Comparison of ENCODE assay signal across 13 cellular contexts in the genomic region with DNA sequence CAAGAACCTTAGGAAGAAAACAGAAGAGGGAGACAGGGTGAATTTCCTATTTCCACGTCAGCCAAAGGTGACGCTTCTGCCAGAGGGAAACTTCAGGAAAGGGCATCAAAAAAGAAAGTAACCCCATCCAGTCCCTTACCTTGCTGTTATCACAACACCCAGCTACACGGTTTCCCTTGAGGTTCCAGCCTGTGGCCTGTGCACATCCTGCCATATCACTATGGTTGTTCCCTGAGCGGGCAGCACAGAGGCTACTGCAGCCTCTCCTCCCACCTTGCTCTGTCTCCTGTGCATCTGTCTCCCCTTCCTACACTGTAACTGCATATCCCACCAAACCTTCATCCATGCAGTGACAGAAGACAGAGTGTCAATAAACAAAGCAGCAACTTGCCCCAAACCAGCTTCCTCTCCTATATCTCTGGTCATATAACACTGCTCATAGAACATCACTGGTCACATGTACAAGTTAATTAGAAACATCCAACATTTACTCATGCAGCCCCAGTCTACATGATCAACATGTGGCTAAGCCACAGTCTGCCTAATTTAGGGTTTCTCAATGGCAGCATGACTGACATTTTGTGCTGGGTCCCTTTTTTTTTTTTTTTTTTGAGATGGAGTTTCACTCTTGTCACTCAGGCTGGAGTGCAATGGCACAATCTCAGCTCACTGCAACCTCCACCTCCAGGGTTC. TPM values are rescaled to one million over a fixed set of nuclear protein-coding genes. Genes with fewer than 3 reads are reported as not detected.
DNase-seq lines count a peak whose midpoint lies in the region; ATAC-seq lines count a peak whose summit lies in the region.
"Had no signal": no experiment of that assay in that cellular context is flagged by ENCODE, and none has a peak within 500 bp of the region (broad histone marks: within the 10 kb centered on the region; RNA-seq: fewer than 3 reads in every experiment).

No MANE protein-coding gene starts in this region.

- H3K27me3 ChIP-seq in Karpas-422 (ENCODE audit: low read length) = no peaks in the 10 kb centered on the region
- no peaks in the 10 kb centered on the region for H3K27me3 ChIP-seq in naive thymus-derived CD4-positive, alpha-beta T cell (ENCODE audit: control insufficient read depth in 2 of 2, insufficient read depth in 2 of 2, low read length in 2 of 2)

- peak overlapping the region; percentile 16 for H3K4me2 ChIP-seq in Karpas-422 (ENCODE audit: low read depth, low read length, poor library complexity, severe bottlenecking)

- H3K36me3 ChIP-seq in Karpas-422 (ENCODE audit: insufficient read depth, low read length) = 0 out of 2 replicates have a peak, but pooled peaks cover 4% of the 10 kb centered on the region
- H3K36me3 ChIP-seq in naive thymus-derived CD4-positive, alpha-beta T cell (ENCODE audit: control insufficient read depth in 2 of 3, insufficient read depth in 3 of 3, low read length in 3 of 3) = no peaks in the 10 kb centered on the region
- H3K36me3 ChIP-seq: HAP-1 had no signal

- DNase-seq in Karpas-422 (no peak), NCI-H2029 (lab: John Stamatoyannopoulos, UW) (no peak), T-helper 17 cell (no peak), left lobe of liver (ENCODE audit: low spot score) (no peak)
- DNase-seq in activated T-helper 2 cell treated with anti-CD3 and anti-CD28 coated beads, Interferon-gamma antibody, Interleukin-2, Interleukin-4, amounts not matched to agents 10 μg/mL and 5 μg/mL and 100 μg/mL, durations not matched to agents 14 hours and 24 hours and 36 hours (ENCODE audit: low spot score) = no peak
- DNase-seq in naive thymus-derived CD4-positive, alpha-beta T cell = no peak
- DNase-seq: activated gamma-delta T cell, OCI-M1, retina had no signal

- H3K27ac Mint-ChIP-seq in activated T-helper 2 cell treated with anti-CD3 and anti-CD28 coated beads, Interferon-gamma antibody, Interleukin-2, Interleukin-4, amounts not matched to agents 10 μg/mL and 5 μg/mL and 100 μg/mL, durations not matched to agents 14 hours and 24 hours and 36 hours = peak overlapping the region; percentile 78
- H3K27ac Mint-ChIP-seq in naive thymus-derived CD4-positive, alpha-beta T cell = peak overlapping the region in 4 of 9 donors; percentile 5 to 51 (median 20)
- H3K27ac Mint-ChIP-seq in T-helper 17 cell = no peak overlapping the region

- H3K27me3 Mint-ChIP-seq in activated T-helper 2 cell treated with anti-CD3 and anti-CD28 coated beads, Interferon-gamma antibody, Interleukin-2, Interleukin-4, amounts not matched to agents 10 μg/mL and 5 μg/mL and 100 μg/mL, durations not matched to agents 14 hours and 24 hours and 36 hours (ENCODE audit: low read depth) = no peaks in the 10 kb centered on the region
- H3K27me3 Mint-ChIP-seq in naive thymus-derived CD4-positive, alpha-beta T cell = peaks cover 0 to 2% (median 0%) of the 10 kb centered on the region in 5 donors
- no peaks in the 10 kb centered on the region for H3K27me3 Mint-ChIP-seq in T-helper 17 cell

- no peak overlapping the region for H2AFZ ChIP-seq in Karpas-422 (ENCODE audit: low read length)

- no peak overlapping the region; the same call in 1 of the 2 replicates for H3K9ac ChIP-seq in Karpas-422 (ENCODE audit: low read length)

- peak overlapping the region; percentile 62; the same call in 1 of the 2 replicates for H3K27ac ChIP-seq in Karpas-422 (ENCODE audit: low read length)
- no peak overlapping the region for H3K27ac ChIP-seq in naive thymus-derived CD4-positive, alpha-beta T cell (ENCODE audit: low read depth, low read length)

- peaks cover 7% of the 10 kb centered on the region; the same call in 1 of the 2 replicates for H4K20me1 ChIP-seq in Karpas-422 (ENCODE audit: insufficient read depth, low read depth, low read length)

- H3K36me3 Mint-ChIP-seq in activated T-helper 2 cell treated with anti-CD3 and anti-CD28 coated beads, Interferon-gamma antibody, Interleukin-2, Interleukin-4, amounts not matched to agents 10 μg/mL and 5 μg/mL and 100 μg/mL, durations not matched to agents 14 hours and 24 hours and 36 hours (ENCODE audit: low read depth) = peaks cover 5% of the 10 kb centered on the region
- H3K36me3 Mint-ChIP-seq in naive thymus-derived CD4-positive, alpha-beta T cell = peaks cover 0 to 16% (median 0%) of the 10 kb centered on the region in 5 donors
- no peaks in the 10 kb centered on the region for H3K36me3 Mint-ChIP-seq in T-helper 17 cell (ENCODE audit: low read depth)

- H3K4me1 Mint-ChIP-seq in activated T-helper 2 cell treated with anti-CD3 and anti-CD28 coated beads, Interferon-gamma antibody, Interleukin-2, Interleukin-4, amounts not matched to agents 10 μg/mL and 5 μg/mL and 100 μg/mL, durations not matched to agents 14 hours and 24 hours and 36 hours (ENCODE audit: low read depth) = peaks cover 73% of the 10 kb centered on the region
- H3K4me1 Mint-ChIP-seq in naive thymus-derived CD4-positive, alpha-beta T cell = peaks cover 26 to 80% (median 64%) of the 10 kb centered on the region in 7 donors
- peaks cover 35% of the 10 kb centered on the region for H3K4me1 Mint-ChIP-seq in T-helper 17 cell

- H3K4me3 ChIP-seq in GM08714 (ENCODE audit: low read length) (peak overlapping the region; percentile 11; the same call in 1 of the 2 replicates), Karpas-422 (ENCODE audit: low read length) (no peak overlapping the region)
- no peak overlapping the region for H3K4me3 ChIP-seq in naive thymus-derived CD4-positive, alpha-beta T cell (ENCODE audit: low read length)
- H3K4me3 ChIP-seq: HAP-1 had no signal

- peaks cover 80% of the 10 kb centered on the region for H3K79me2 ChIP-seq in Karpas-422 (ENCODE audit: low read length)

- no peaks in the 10 kb centered on the region for H3K9me2 ChIP-seq in Karpas-422 (replicated peaks; ENCODE audit: insufficient read depth, low read length)

- peak overlapping the region; percentile 18 for H3K4me3 Mint-ChIP-seq in activated T-helper 2 cell treated with anti-CD3 and anti-CD28 coated beads, Interferon-gamma antibody, Interleukin-2, Interleukin-4, amounts not matched to agents 10 μg/mL and 5 μg/mL and 100 μg/mL, durations not matched to agents 14 hours and 24 hours and 36 hours (ENCODE audit: low read depth)
- peak overlapping the region in 2 of 10 donors; percentile 29 to 48 for H3K4me3 Mint-ChIP-seq in naive thymus-derived CD4-positive, alpha-beta T cell
- H3K4me3 Mint-ChIP-seq in T-helper 17 cell = no peak overlapping the region

- POLR2A ChIA-PET in naive thymus-derived CD4-positive, alpha-beta T cell (lab: Charles Lee) = no interaction called here

- H3K9me3 ChIP-seq in Karpas-422 (ENCODE audit: low read length) (peaks cover 3% of the 10 kb centered on the region), T-helper 17 cell (ENCODE audit: control insufficient read depth, low read length, poor library complexity, severe bottlenecking) (no peaks in the 10 kb centered on the region)
- no peaks in the 10 kb centered on the region for H3K9me3 ChIP-seq in naive thymus-derived CD4-positive, alpha-beta T cell (ENCODE audit: control insufficient read depth in 2 of 3, low read length in 3 of 3)
- H3K9me3 ChIP-seq: HAP-1 had no signal

- peaks cover 57% of the 10 kb centered on the region for H3K4me1 ChIP-seq in Karpas-422 (ENCODE audit: low read length)
- peaks cover 21 to 64% of the 10 kb centered on the region in 2 donors for H3K4me1 ChIP-seq in naive thymus-derived CD4-positive, alpha-beta T cell (ENCODE audit: control insufficient read depth in 2 of 2, insufficient read depth in 2 of 2, low read length in 2 of 2)
- H3K4me1 ChIP-seq: HAP-1 had no signal

- intact Hi-C loops in activated T-helper 2 cell treated with anti-CD3 and anti-CD28 coated beads, Interferon-gamma antibody, Interleukin-2, Interleukin-4, amounts not matched to agents 10 μg/mL and 5 μg/mL and 100 μg/mL, durations not matched to agents 14 hours and 24 hours and 36 hours (cut with micrococcal nuclease) = loop anchor here (1.0 kb wide), 1 partner anchor 22 kb away; no protein-coding TSS in a partner anchor
- intact Hi-C loops in naive thymus-derived CD4-positive, alpha-beta T cell (cut with micrococcal nuclease) = no loop called here

- peak; percentile 28 for ATAC-seq in naive thymus-derived CD4-positive, alpha-beta T cell
- ATAC-seq in T-helper 17 cell = no peak
- no peak for ATAC-seq in left lobe of liver
- no peak for ATAC-seq in GM21576 (IDR thresholded peaks at IDR 0.05; ENCODE audit: unreplicated experiment)

- CTCF ChIA-PET in naive thymus-derived CD4-positive, alpha-beta T cell (lab: Charles Lee) = no interaction called here

- peaks cover 4% of the 10 kb centered on the region for H3K9me3 Mint-ChIP-seq in activated T-helper 2 cell treated with anti-CD3 and anti-CD28 coated beads, Interferon-gamma antibody, Interleukin-2, Interleukin-4, amounts not matched to agents 10 μg/mL and 5 μg/mL and 100 μg/mL, durations not matched to agents 14 hours and 24 hours and 36 hours
- peaks cover 0 to 6% (median 0%) of the 10 kb centered on the region in 11 donors for H3K9me3 Mint-ChIP-seq in naive thymus-derived CD4-positive, alpha-beta T cell

RNA-seq across cellular contexts. Expression of a gene that starts 54.7 kb away (rescaled TPM):
- 27.1 and 29.5 TPM in 2 replicates for total RNA-seq in Karpas-422 (2014; rRNA removed; shearing (Covaris generic); ENCODE audit: low replicate concordance)
- total RNA-seq in activated T-helper 2 cell treated with anti-CD3 and anti-CD28 coated beads, Interferon-gamma antibody, Interleukin-2, Interleukin-4, amounts not matched to agents 10 μg/mL and 5 μg/mL and 100 μg/mL, durations not matched to agents 14 hours and 24 hours and 36 hours = 4.6 and 4.8 TPM in 2 replicates
- 10 to 100 TPM in 1 of 5 experiments, 1 to 10 TPM in 2, under 1 TPM in 2; 0.73 to 10.8 (median 2.0) TPM for total RNA-seq in naive thymus-derived CD4-positive, alpha-beta T cell
- polyA plus RNA-seq in naive thymus-derived CD4-positive, alpha-beta T cell = under 1 TPM in 1 of 2 donors, not detected in 1; 0.24 TPM
- total RNA-seq in T-helper 17 cell = 1 to 10 TPM; 1.4 to 3.1 TPM
- 9.6 TPM for total RNA-seq in left lobe of liver
- total RNA-seq: G401 had no signal
